7 cellular contexts compared by ENCODE assay signal in genomic region chr7:101919363-101920115, GRCh38.
"Had no signal": no experiment of that assay in that cellular context is flagged by ENCODE, and none has a peak within 500 bp of the region (broad histone marks: within the 10 kb centered on the region; RNA-seq: fewer than 3 reads in every experiment).

No MANE protein-coding gene starts in this region.

- H3K36me3 Mint-ChIP-seq: natural killer cell had no signal

- H3K9me3 Mint-ChIP-seq: natural killer cell had no signal

- H3K4me3 ChIP-seq: ascending aorta, thyroid gland had no signal

- H3K27ac Mint-ChIP-seq: natural killer cell had no signal

- H3K27ac ChIP-seq: ascending aorta, thyroid gland had no signal

- H3K27me3 ChIP-seq: ascending aorta, thyroid gland had no signal

- DNase-seq: activated CD4-positive, alpha-beta T cell treated with anti-CD3 and anti-CD28 coated beads, Interleukin-2, amount 50 U/mL, for 4 hours; activated CD8-positive, alpha-beta memory T cell treated with anti-CD3 and anti-CD28 coated beads, Interleukin-2, amount 50 U/mL, for 48 hours; natural killer cell; stimulated activated CD4-positive, alpha-beta T cell treated with anti-CD3 and anti-CD28 coated beads, Interleukin-4, amount 100 ng/mL, for 24 hours; thyroid gland had no signal

- H3K4me3 Mint-ChIP-seq: natural killer cell had no signal

- ATAC-seq: activated CD4-positive, CD25-positive, alpha-beta regulatory T cell treated with anti-CD3 and anti-CD28 coated beads, Interleukin-2, amount 50 U/mL, for 24 hours; natural killer cell had no signal

- H3K9me3 ChIP-seq: ascending aorta, thyroid gland had no signal
